Comparison of ENCODE assay signal across 8 cellular contexts in genomic region chr2:69770193-69770702, GRCh38. TPM values are rescaled to one million over a fixed set of nuclear protein-coding genes. Genes with fewer than 3 reads are reported as not detected.
A peak's percentile ranks its signal among the peaks of the same experiment; 100 is the strongest.
DNase-seq lines count a peak whose midpoint lies in the region; ATAC-seq lines count a peak whose summit lies in the region.

No MANE protein-coding gene starts in this region.

- no peaks in the 10 kb centered on the region for H3K27me3 ChIP-seq in duodenal mucosa (ENCODE audit: control insufficient read depth in 1 of 2, insufficient read depth in 2 of 2, low read length in 2 of 2)
- no peaks in the 10 kb centered on the region for H3K27me3 ChIP-seq in naive thymus-derived CD4-positive, alpha-beta T cell (ENCODE audit: control insufficient read depth in 2 of 2, insufficient read depth in 2 of 2, low read length in 2 of 2)

- H3K36me3 Mint-ChIP-seq in activated CD4-positive, alpha-beta T cell treated with anti-CD3 and anti-CD28 coated beads, Interleukin-2, amount 10 ng/mL, durations not matched to agents 24 days and 14 days (ENCODE audit: low read depth): peaks cover 19% of the 10 kb centered on the region
- peaks cover 0 to 19% (median 0%) of the 10 kb centered on the region in 5 donors for H3K36me3 Mint-ChIP-seq in naive thymus-derived CD4-positive, alpha-beta T cell

- H3K4me1 Mint-ChIP-seq in activated CD4-positive, alpha-beta T cell treated with anti-CD3 and anti-CD28 coated beads, Interleukin-2, amount 10 ng/mL, durations not matched to agents 24 days and 14 days: peaks cover 67% of the 10 kb centered on the region
- peaks cover 10 to 81% (median 24%) of the 10 kb centered on the region in 7 donors for H3K4me1 Mint-ChIP-seq in naive thymus-derived CD4-positive, alpha-beta T cell

- H3K27ac Mint-ChIP-seq in activated CD4-positive, alpha-beta T cell treated with anti-CD3 and anti-CD28 coated beads, Interleukin-2, amount 10 ng/mL, durations not matched to agents 24 days and 14 days: peak overlapping the region; percentile 77
- H3K27ac Mint-ChIP-seq in naive thymus-derived CD4-positive, alpha-beta T cell: peak overlapping the region in 1 of 9 donors; percentile 86

- no peaks in the 10 kb centered on the region for H3K9me3 ChIP-seq in duodenal mucosa (ENCODE audit: control insufficient read depth in 1 of 2, low read length in 2 of 2)
- no peaks in the 10 kb centered on the region for H3K9me3 ChIP-seq in naive thymus-derived CD4-positive, alpha-beta T cell (ENCODE audit: control insufficient read depth in 2 of 3, low read length in 3 of 3)

- POLR2A ChIA-PET in naive thymus-derived CD4-positive, alpha-beta T cell (lab: Charles Lee): interaction anchor here (0.8 kb wide), 1 partner anchor 131 kb away, joined by 3 read pairs; no protein-coding TSS in a partner anchor

- CTCF ChIA-PET in naive thymus-derived CD4-positive, alpha-beta T cell (lab: Charles Lee): no interaction called here

- ATAC-seq in naive thymus-derived CD4-positive, alpha-beta T cell: peak; percentile 66
- ATAC-seq in GM21717 (IDR thresholded peaks at IDR 0.05; ENCODE audit: unreplicated experiment): no peak

- H3K4me3 ChIP-seq in duodenal mucosa (ENCODE audit: low read depth in 1 of 2, low read length in 2 of 2): no peak overlapping the region
- H3K4me3 ChIP-seq in naive thymus-derived CD4-positive, alpha-beta T cell (ENCODE audit: low read length): no peak overlapping the region

- H3K27me3 Mint-ChIP-seq in activated CD4-positive, alpha-beta T cell treated with anti-CD3 and anti-CD28 coated beads, Interleukin-2, amount 10 ng/mL, durations not matched to agents 24 days and 14 days: no peaks in the 10 kb centered on the region
- no peaks in the 10 kb centered on the region for H3K27me3 Mint-ChIP-seq in naive thymus-derived CD4-positive, alpha-beta T cell

- DNase-seq in activated CD4-positive, alpha-beta T cell treated with anti-CD3 and anti-CD28 coated beads, Interleukin-2, amount 10 ng/mL, durations not matched to agents 24 days and 14 days: peak; percentile 80
- DNase-seq in activated CD4-positive, alpha-beta T cell treated with anti-CD3 and anti-CD28 coated beads for 1 hour: no peak
- DNase-seq in RKO (ENCODE audit: low spot score) (peak; percentile 80), pons (ENCODE audit: low spot score) (no peak), Ammon's horn (ENCODE audit: low spot score) (no peak)
- DNase-seq in naive thymus-derived CD4-positive, alpha-beta T cell: peak in 1 of 9 donors; percentile 37

- no peak overlapping the region for H3K9ac ChIP-seq in duodenal mucosa (ENCODE audit: low read depth in 1 of 2, low read length in 2 of 2)

- H3K4me1 ChIP-seq in duodenal mucosa (ENCODE audit: control insufficient read depth in 1 of 2, insufficient read depth in 2 of 2, low read length in 2 of 2): peaks cover 52 to 77% of the 10 kb centered on the region in 2 donors
- H3K4me1 ChIP-seq in naive thymus-derived CD4-positive, alpha-beta T cell (ENCODE audit: control insufficient read depth in 2 of 2, insufficient read depth in 2 of 2, low read length in 2 of 2): peaks cover 9 to 18% of the 10 kb centered on the region in 2 donors

- peak overlapping the region; percentile 0 for H3K27ac ChIP-seq in duodenal mucosa (ENCODE audit: low read depth, low read length)
- H3K27ac ChIP-seq in naive thymus-derived CD4-positive, alpha-beta T cell (ENCODE audit: low read depth, low read length): no peak overlapping the region

- peaks cover 3 to 11% of the 10 kb centered on the region in 2 donors for H3K36me3 ChIP-seq in duodenal mucosa (ENCODE audit: control insufficient read depth in 1 of 2, insufficient read depth in 2 of 2, low read length in 2 of 2)
- H3K36me3 ChIP-seq in naive thymus-derived CD4-positive, alpha-beta T cell (ENCODE audit: control insufficient read depth in 2 of 3, insufficient read depth in 3 of 3, low read length in 3 of 3): no peaks in the 10 kb centered on the region

- intact Hi-C loops in activated CD4-positive, alpha-beta T cell treated with anti-CD3 and anti-CD28 coated beads, Interleukin-2, amount 10 ng/mL, durations not matched to agents 24 days and 14 days (cut with micrococcal nuclease): loop anchor here (2.0 kb wide), 1 partner anchor 59 kb away; the partner anchor contains the start of gene GMCL1
- intact Hi-C loops in naive thymus-derived CD4-positive, alpha-beta T cell (cut with micrococcal nuclease): no loop called here

- H3K9me3 Mint-ChIP-seq in activated CD4-positive, alpha-beta T cell treated with anti-CD3 and anti-CD28 coated beads, Interleukin-2, amount 10 ng/mL, durations not matched to agents 24 days and 14 days: peaks cover 2% of the 10 kb centered on the region
- peaks cover 0 to under 1% (median 0%) of the 10 kb centered on the region in 11 donors for H3K9me3 Mint-ChIP-seq in naive thymus-derived CD4-positive, alpha-beta T cell

- H3K4me3 Mint-ChIP-seq in activated CD4-positive, alpha-beta T cell treated with anti-CD3 and anti-CD28 coated beads, Interleukin-2, amount 10 ng/mL, durations not matched to agents 24 days and 14 days: peak overlapping the region; percentile 29
- H3K4me3 Mint-ChIP-seq in naive thymus-derived CD4-positive, alpha-beta T cell: peak overlapping the region in 2 of 10 donors; percentile 25 to 59

RNA-seq across cellular contexts. Expression of gene ANXA4, which starts 28.3 kb away (rescaled TPM):
- total RNA-seq in activated CD4-positive, alpha-beta T cell treated with anti-CD3 and anti-CD28 coated beads, Interleukin-2, amount 10 ng/mL, durations not matched to agents 24 days and 14 days: 47.4 and 49.0 TPM in 2 replicates
- total RNA-seq in naive thymus-derived CD4-positive, alpha-beta T cell: 10 to 100 TPM in 4 of 5 experiments, 1 to 10 TPM in 1; 8.0 to 75.6 (median 15.9) TPM
- 1 to 10 TPM; 3.1 to 4.9 TPM for polyA plus RNA-seq in naive thymus-derived CD4-positive, alpha-beta T cell

RNA-seq across cellular contexts. Expression of gene GMCL1, which starts 59.2 kb away (rescaled TPM):
- 25.9 and 28.0 TPM in 2 replicates for total RNA-seq in activated CD4-positive, alpha-beta T cell treated with anti-CD3 and anti-CD28 coated beads, Interleukin-2, amount 10 ng/mL, durations not matched to agents 24 days and 14 days
- total RNA-seq in naive thymus-derived CD4-positive, alpha-beta T cell: 10 to 100 TPM; 24.9 to 30.5 (median 27.3) TPM
- polyA plus RNA-seq in naive thymus-derived CD4-positive, alpha-beta T cell: 10 to 100 TPM; 25.5 to 32.0 TPM

Comparison
In these comparisons a context has a peak if more than half of its experiments do, and no peak if none do; other contexts are left out.
1. DNase-seq: peak in activated CD4-positive, alpha-beta T cell treated with anti-CD3 and anti-CD28 coated beads, Interleukin-2, amount 10 ng/mL, durations not matched to agents 24 days and 14 days (single experiment) and RKO (single experiment); none in activated CD4-positive, alpha-beta T cell treated with anti-CD3 and anti-CD28 coated beads for 1 hour (single experiment), pons (single experiment) and Ammon's horn (single experiment).